Comparison of ENCODE assay signal across 6 cellular contexts in the genomic region with DNA sequence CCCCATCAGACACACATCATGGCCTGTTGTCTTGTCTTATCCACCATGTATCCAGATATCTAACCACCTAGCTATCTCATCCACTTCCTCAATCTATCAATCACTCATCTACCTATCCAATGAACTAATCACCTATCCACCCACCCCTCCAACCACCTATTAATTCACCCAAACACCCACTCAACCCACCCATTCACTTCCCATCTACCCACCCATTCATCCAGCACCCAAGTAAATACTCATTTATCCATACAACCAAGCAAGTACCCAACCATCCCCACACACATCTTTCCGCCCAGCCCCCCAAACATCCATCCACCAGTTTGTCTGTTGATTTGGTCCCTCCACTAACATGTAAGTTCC. TPM values are rescaled to one million over a fixed set of nuclear protein-coding genes. Genes with fewer than 3 reads are reported as not detected.
A peak's percentile ranks its signal among the peaks of the same experiment; 100 is the strongest.
DNase-seq lines count a peak whose midpoint lies in the region; ATAC-seq and TF ChIP-seq lines count a peak whose summit lies in the region.

No MANE protein-coding gene starts in this region.

- no peak overlapping the region for H3K4me3 ChIP-seq in CD8-positive, alpha-beta T cell (ENCODE audit: low read depth, low read length)

- H3K27me3 Mint-ChIP-seq in CD8-positive, alpha-beta T cell (ENCODE audit: low read depth), result no peaks in the 10 kb centered on the region
- H3K27me3 Mint-ChIP-seq in activated CD4-positive, alpha-beta memory T cell treated with anti-CD3 and anti-CD28 coated beads, Interleukin-2, amount 10 ng/mL, durations not matched to agents 7 days and 5 days, result no peaks in the 10 kb centered on the region
- H3K27me3 Mint-ChIP-seq in natural killer cell treated with Interleukin-12 subunit alpha and Interleukin-12 subunit beta and Interleukin-15 and Interleukin-18, amount 100 ng/mL, for 72 hours, result no peaks in the 10 kb centered on the region

- peaks cover 32% of the 10 kb centered on the region for H3K36me3 ChIP-seq in CD8-positive, alpha-beta T cell (ENCODE audit: insufficient read depth, low read length)

- H3K27ac ChIP-seq in CD8-positive, alpha-beta T cell (ENCODE audit: low read depth, low read length), result peak overlapping the region; percentile 40

- H3K4me3 Mint-ChIP-seq in CD8-positive, alpha-beta T cell, result peak overlapping the region; percentile 84
- H3K4me3 Mint-ChIP-seq in activated CD4-positive, alpha-beta memory T cell treated with anti-CD3 and anti-CD28 coated beads, Interleukin-2, amount 10 ng/mL, durations not matched to agents 7 days and 5 days, result peak overlapping the region; percentile 70
- H3K4me3 Mint-ChIP-seq in natural killer cell treated with Interleukin-12 subunit alpha and Interleukin-12 subunit beta and Interleukin-15 and Interleukin-18, amount 100 ng/mL, for 72 hours, result peak overlapping the region; percentile 78

- DNase-seq in CD8-positive, alpha-beta T cell, result no peak
- DNase-seq in activated CD4-positive, alpha-beta memory T cell treated with anti-CD3 and anti-CD28 coated beads, Interleukin-2, amount 10 ng/mL, durations not matched to agents 7 days and 5 days, result no peak
- DNase-seq in natural killer cell treated with Interleukin-12 subunit alpha and Interleukin-12 subunit beta and Interleukin-15 and Interleukin-18, amount 100 ng/mL, for 72 hours (ENCODE audit: low spot score), result no peak
- no peak for DNase-seq in DMS79 (lab: John Stamatoyannopoulos, UW)
- DNase-seq in COR-L47 (lab: John Stamatoyannopoulos, UW), result no peak
- DNase-seq in amniotic stem cell (lab: John Stamatoyannopoulos, UW), result no peak

- H3K27me3 ChIP-seq in CD8-positive, alpha-beta T cell (ENCODE audit: insufficient read depth, low read length), result no peaks in the 10 kb centered on the region

- CTCF ChIA-PET in CD8-positive, alpha-beta T cell (lab: Charles Lee), result interaction anchor here (1.2 to 1.8 kb wide), 3 partner anchors 12 to 105 kb away, joined by 5 to 8 read pairs (median 6); partner anchors contain the start of gene AKAP8L
- CTCF ChIA-PET in activated CD4-positive, alpha-beta memory T cell treated with anti-CD3 and anti-CD28 coated beads, Interleukin-2, amount 10 ng/mL, durations not matched to agents 7 days and 5 days (lab: Charles Lee), result interaction anchor here (1.8 to 2.9 kb wide), 2 partner anchors 13 to 17 kb away, joined by 7 to 8 read pairs; no protein-coding TSS in a partner anchor

- H3K4me1 Mint-ChIP-seq in CD8-positive, alpha-beta T cell (ENCODE audit: low read depth), result peaks cover 39% of the 10 kb centered on the region
- peaks cover 35% of the 10 kb centered on the region for H3K4me1 Mint-ChIP-seq in activated CD4-positive, alpha-beta memory T cell treated with anti-CD3 and anti-CD28 coated beads, Interleukin-2, amount 10 ng/mL, durations not matched to agents 7 days and 5 days
- H3K4me1 Mint-ChIP-seq in natural killer cell treated with Interleukin-12 subunit alpha and Interleukin-12 subunit beta and Interleukin-15 and Interleukin-18, amount 100 ng/mL, for 72 hours (ENCODE audit: low read depth in 2 of 2), result peaks cover 37 to 43% of the 10 kb centered on the region in 2 donors

- POLR2A ChIA-PET in CD8-positive, alpha-beta T cell (lab: Charles Lee), result interaction anchor here (0.8 to 4.3 kb wide), 5 partner anchors 10 to 127 kb away, joined by 3 to 24 read pairs (median 4); partner anchors contain the start of gene AKAP8L
- POLR2A ChIA-PET in activated CD4-positive, alpha-beta memory T cell treated with anti-CD3 and anti-CD28 coated beads, Interleukin-2, amount 10 ng/mL, durations not matched to agents 7 days and 5 days (lab: Charles Lee), result interaction anchor here (0.9 to 12.2 kb wide), 7 partner anchors 11 to 102 kb away, joined by 3 to 124 read pairs (median 5); partner anchors contain the start of genes AKAP8L and RASAL3

- H3K9me3 Mint-ChIP-seq in CD8-positive, alpha-beta T cell, result no peaks in the 10 kb centered on the region
- no peaks in the 10 kb centered on the region for H3K9me3 Mint-ChIP-seq in activated CD4-positive, alpha-beta memory T cell treated with anti-CD3 and anti-CD28 coated beads, Interleukin-2, amount 10 ng/mL, durations not matched to agents 7 days and 5 days
- H3K9me3 Mint-ChIP-seq in natural killer cell treated with Interleukin-12 subunit alpha and Interleukin-12 subunit beta and Interleukin-15 and Interleukin-18, amount 100 ng/mL, for 72 hours, result peaks cover 3% of the 10 kb centered on the region

- intact Hi-C loops in CD8-positive, alpha-beta T cell (cut with DNase I, micrococcal nuclease), result loop anchor here (1.0 to 2.0 kb wide), 4 partner anchors 13 to 326 kb away; a partner anchor contains a TSS

- H3K4me1 ChIP-seq in CD8-positive, alpha-beta T cell (ENCODE audit: insufficient read depth, low read length), result peaks cover 21% of the 10 kb centered on the region

- H3K27ac Mint-ChIP-seq in CD8-positive, alpha-beta T cell, result peak overlapping the region; percentile 93
- peak overlapping the region; percentile 81 for H3K27ac Mint-ChIP-seq in activated CD4-positive, alpha-beta memory T cell treated with anti-CD3 and anti-CD28 coated beads, Interleukin-2, amount 10 ng/mL, durations not matched to agents 7 days and 5 days
- peak overlapping the region; percentile 48 to 76 for H3K27ac Mint-ChIP-seq in natural killer cell treated with Interleukin-12 subunit alpha and Interleukin-12 subunit beta and Interleukin-15 and Interleukin-18, amount 100 ng/mL, for 72 hours

- peaks cover 51% of the 10 kb centered on the region for H3K36me3 Mint-ChIP-seq in CD8-positive, alpha-beta T cell
- peaks cover 57% of the 10 kb centered on the region for H3K36me3 Mint-ChIP-seq in activated CD4-positive, alpha-beta memory T cell treated with anti-CD3 and anti-CD28 coated beads, Interleukin-2, amount 10 ng/mL, durations not matched to agents 7 days and 5 days (ENCODE audit: low read depth)
- H3K36me3 Mint-ChIP-seq in natural killer cell treated with Interleukin-12 subunit alpha and Interleukin-12 subunit beta and Interleukin-15 and Interleukin-18, amount 100 ng/mL, for 72 hours, result peaks cover 26% of the 10 kb centered on the region

- TF ChIP-seq CTCF in CD8-positive, alpha-beta T cell (IDR thresholded peaks at IDR 0.05), result no peak

- no peaks in the 10 kb centered on the region for H3K9me3 ChIP-seq in CD8-positive, alpha-beta T cell (ENCODE audit: low read length)

- no peak for ATAC-seq in CD8-positive, alpha-beta T cell
- ATAC-seq in natural killer cell treated with Interleukin-12 subunit alpha and Interleukin-12 subunit beta and Interleukin-15 and Interleukin-18, amount 100 ng/mL, for 72 hours, result no peak

RNA-seq across cellular contexts. Expression of gene WIZ, which starts 0.8 kb away (rescaled TPM):
- total RNA-seq in CD8-positive, alpha-beta T cell, result 10 to 100 TPM; 16.4 to 20.1 TPM
- 10 to 100 TPM; 25.3 to 25.4 TPM for total RNA-seq in activated CD4-positive, alpha-beta memory T cell treated with anti-CD3 and anti-CD28 coated beads, Interleukin-2, amount 10 ng/mL, durations not matched to agents 7 days and 5 days
- total RNA-seq in natural killer cell treated with Interleukin-12 subunit alpha and Interleukin-12 subunit beta and Interleukin-15 and Interleukin-18, amount 100 ng/mL, for 72 hours, result 10 to 100 TPM; 27.3 to 46.3 TPM

RNA-seq across cellular contexts. Expression of gene RASAL3, which starts 13.8 kb away (rescaled TPM):
- 10 to 100 TPM; 80.0 to 83.1 TPM for total RNA-seq in CD8-positive, alpha-beta T cell
- 100 to 1,000 TPM; 174 to 179 TPM for total RNA-seq in activated CD4-positive, alpha-beta memory T cell treated with anti-CD3 and anti-CD28 coated beads, Interleukin-2, amount 10 ng/mL, durations not matched to agents 7 days and 5 days
- total RNA-seq in natural killer cell treated with Interleukin-12 subunit alpha and Interleukin-12 subunit beta and Interleukin-15 and Interleukin-18, amount 100 ng/mL, for 72 hours, result 100 to 1,000 TPM; 129 to 158 TPM

RNA-seq across cellular contexts. Expression of gene PGLYRP2, which starts 28.8 kb away (rescaled TPM):
- not detected for total RNA-seq in CD8-positive, alpha-beta T cell
- under 1 TPM; 0.08 to 0.10 TPM for total RNA-seq in activated CD4-positive, alpha-beta memory T cell treated with anti-CD3 and anti-CD28 coated beads, Interleukin-2, amount 10 ng/mL, durations not matched to agents 7 days and 5 days
- total RNA-seq in natural killer cell treated with Interleukin-12 subunit alpha and Interleukin-12 subunit beta and Interleukin-15 and Interleukin-18, amount 100 ng/mL, for 72 hours, result not detected

RNA-seq across cellular contexts. Expression of gene AKAP8L, which starts 31.7 kb away (rescaled TPM):
- 100 to 1,000 TPM; 174 to 199 TPM for total RNA-seq in CD8-positive, alpha-beta T cell
- total RNA-seq in activated CD4-positive, alpha-beta memory T cell treated with anti-CD3 and anti-CD28 coated beads, Interleukin-2, amount 10 ng/mL, durations not matched to agents 7 days and 5 days, result 10 to 100 TPM; 96.3 to 98.2 TPM
- 100 to 1,000 TPM in 1 of 2 donors, 10 to 100 TPM in 1; 72.8 to 123 TPM for total RNA-seq in natural killer cell treated with Interleukin-12 subunit alpha and Interleukin-12 subunit beta and Interleukin-15 and Interleukin-18, amount 100 ng/mL, for 72 hours

RNA-seq across cellular contexts. Expression of gene CYP4F22, which starts 57.8 kb away (rescaled TPM):
- under 1 TPM; 0.36 to 0.46 TPM for total RNA-seq in CD8-positive, alpha-beta T cell
- total RNA-seq in activated CD4-positive, alpha-beta memory T cell treated with anti-CD3 and anti-CD28 coated beads, Interleukin-2, amount 10 ng/mL, durations not matched to agents 7 days and 5 days, result 1 to 10 TPM; 1.4 TPM
- total RNA-seq in natural killer cell treated with Interleukin-12 subunit alpha and Interleukin-12 subunit beta and Interleukin-15 and Interleukin-18, amount 100 ng/mL, for 72 hours, result under 1 TPM; 0.24 to 0.86 TPM
